ENCODE assay signal across 38 cellular contexts in genomic region chr18:6971823-6972478, GRCh38.
"Had no signal": no experiment of that assay in that cellular context is flagged by ENCODE, and none has a peak within 500 bp of the region (broad histone marks: within the 10 kb centered on the region; RNA-seq: fewer than 3 reads in every experiment).

No MANE protein-coding gene starts in this region.

- H3K4me2 ChIP-seq: PC-9 had no signal

- H3K27me3 ChIP-seq: ascending aorta, cardiac muscle cell had no signal

- H3K27me3 Mint-ChIP-seq: activated CD4-positive, alpha-beta T cell treated with anti-CD3 and anti-CD28 coated beads for 36 hours; activated CD4-positive, alpha-beta T cell treated with anti-CD3 and anti-CD28 coated beads, Interleukin-2, amount 10 ng/mL, durations not matched to agents 7 days and 5 days; activated naive CD4-positive, alpha-beta T cell treated with anti-CD3 and anti-CD28 coated beads, Interleukin-2, amount 50 U/mL, for 24 hours; activated naive CD8-positive, alpha-beta T cell treated with anti-CD3 and anti-CD28 coated beads, Interleukin-2, amount 10 ng/mL, durations not matched to agents 7 days and 5 days; activated T-cell treated with anti-CD3 and anti-CD28 coated beads, Interleukin-2, amount 50 U/mL, for 24 hours; central memory CD8-positive, alpha-beta T cell had no signal

- H2AFZ ChIP-seq: PC-9 had no signal

- H3K36me3 Mint-ChIP-seq: activated naive CD4-positive, alpha-beta T cell treated with anti-CD3 and anti-CD28 coated beads, Interleukin-2, amount 50 U/mL, for 24 hours; activated naive CD8-positive, alpha-beta T cell treated with anti-CD3 and anti-CD28 coated beads, Interleukin-2, amount 10 ng/mL, durations not matched to agents 7 days and 5 days had no signal

- H3K9me3 ChIP-seq: ascending aorta had no signal

- H3K27ac ChIP-seq: ascending aorta, cardiac muscle cell, PC-9, RWPE1 had no signal

- H3K4me1 Mint-ChIP-seq: activated CD4-positive, alpha-beta T cell treated with anti-CD3 and anti-CD28 coated beads for 36 hours; activated CD4-positive, alpha-beta T cell treated with anti-CD3 and anti-CD28 coated beads, Interleukin-2, amount 10 ng/mL, durations not matched to agents 7 days and 5 days; activated naive CD4-positive, alpha-beta T cell treated with anti-CD3 and anti-CD28 coated beads, Interleukin-2, amount 50 U/mL, for 24 hours; activated naive CD8-positive, alpha-beta T cell treated with anti-CD3 and anti-CD28 coated beads, Interleukin-2, amount 10 ng/mL, durations not matched to agents 7 days and 5 days; central memory CD8-positive, alpha-beta T cell had no signal

- FAIRE-seq: RCC 7860 had no signal

- DNase-seq: activated CD4-positive, alpha-beta T cell treated with anti-CD3 and anti-CD28 coated beads for 36 hours; activated CD4-positive, alpha-beta T cell treated with anti-CD3 and anti-CD28 coated beads, Interleukin-2, amount 10 ng/mL, durations not matched to agents 7 days and 5 days; activated CD4-positive, alpha-beta T cell treated with anti-CD3 and anti-CD28 coated beads, Interleukin-2, amount 50 U/mL, for 48 hours; activated CD8-positive, alpha-beta T cell treated with anti-CD3 and anti-CD28 coated beads, Interleukin-2, amount 10 ng/mL, durations not matched to agents 7 days and 5 days; activated gamma-delta T cell; activated naive CD4-positive, alpha-beta T cell treated with Interleukin-2 at 50 U/mL for 16 hours; activated naive CD8-positive, alpha-beta T cell treated with anti-CD3 and anti-CD28 coated beads, Interleukin-2, amount 10 ng/mL, durations not matched to agents 7 days and 5 days; activated T-cell treated with anti-CD3 and anti-CD28 coated beads, Interleukin-2, amount 50 U/mL, for 24 hours; amygdala; Kasumi-1; KG1; MM.1S; MV-4-11; NCI-H1092; NCI-H1417; NCI-H146; NCI-H187; NCI-H2029 treated with DMSO at 0.1 percent for 48 hours; NCI-H2107; NCI-H2171 treated with DMSO at 0.1 percent for 48 hours; NCI-H226; NCI-H446 treated with DMSO at 0.1 percent for 48 hours; NCI-H524; PC-9; SIG-M5; SW 1271; T-helper 1 cell; T-helper 2 cell; T-helper 9 cell had no signal

- H3K4me3 ChIP-seq: ascending aorta, cardiac muscle cell, PC-9 had no signal

- ATAC-seq: activated CD4-positive, alpha-beta T cell treated with anti-CD3 and anti-CD28 coated beads for 36 hours; activated CD4-positive, CD25-positive, alpha-beta regulatory T cell treated with anti-CD3 and anti-CD28 coated beads, Interleukin-2, amount 50 U/mL, for 24 hours; activated CD8-positive, alpha-beta T cell treated with anti-CD3 and anti-CD28 coated beads, Interleukin-2, amount 10 ng/mL, durations not matched to agents 7 days and 5 days; Right ventricle myocardium inferior had no signal

- H3K9me3 Mint-ChIP-seq: activated CD4-positive, alpha-beta T cell treated with anti-CD3 and anti-CD28 coated beads, Interleukin-2, amount 10 ng/mL, durations not matched to agents 7 days and 5 days; activated naive CD4-positive, alpha-beta T cell treated with anti-CD3 and anti-CD28 coated beads, Interleukin-2, amount 50 U/mL, for 24 hours; activated naive CD8-positive, alpha-beta T cell treated with anti-CD3 and anti-CD28 coated beads, Interleukin-2, amount 10 ng/mL, durations not matched to agents 7 days and 5 days; activated T-cell treated with anti-CD3 and anti-CD28 coated beads, Interleukin-2, amount 50 U/mL, for 24 hours; activated T-helper 2 cell treated with anti-CD3 and anti-CD28 coated beads, Interferon-gamma antibody, Interleukin-2, Interleukin-4, amounts not matched to agents 10 μg/mL and 5 μg/mL and 100 μg/mL, durations not matched to agents 14 hours and 24 hours and 36 hours had no signal

- H3K4me3 Mint-ChIP-seq: activated CD4-positive, alpha-beta T cell treated with anti-CD3 and anti-CD28 coated beads for 36 hours; activated CD4-positive, alpha-beta T cell treated with anti-CD3 and anti-CD28 coated beads, Interleukin-2, amount 10 ng/mL, durations not matched to agents 7 days and 5 days; activated CD8-positive, alpha-beta T cell treated with anti-CD3 and anti-CD28 coated beads, Interleukin-2, amount 10 ng/mL, durations not matched to agents 7 days and 5 days; activated naive CD4-positive, alpha-beta T cell treated with anti-CD3 and anti-CD28 coated beads, Interleukin-2, amount 50 U/mL, for 24 hours; activated naive CD8-positive, alpha-beta T cell treated with anti-CD3 and anti-CD28 coated beads, Interleukin-2, amount 10 ng/mL, durations not matched to agents 7 days and 5 days; activated T-cell treated with anti-CD3 and anti-CD28 coated beads, Interleukin-2, amount 50 U/mL, for 24 hours; central memory CD8-positive, alpha-beta T cell had no signal

- H3K36me3 ChIP-seq: ascending aorta had no signal

- H3K4me1 ChIP-seq: ascending aorta had no signal

- H3K27ac Mint-ChIP-seq: activated CD4-positive, alpha-beta T cell treated with anti-CD3 and anti-CD28 coated beads for 36 hours; activated CD4-positive, alpha-beta T cell treated with anti-CD3 and anti-CD28 coated beads, Interleukin-2, amount 10 ng/mL, durations not matched to agents 7 days and 5 days; activated CD8-positive, alpha-beta T cell treated with anti-CD3 and anti-CD28 coated beads, Interleukin-2, amount 10 ng/mL, durations not matched to agents 7 days and 5 days; activated naive CD4-positive, alpha-beta T cell treated with anti-CD3 and anti-CD28 coated beads, Interleukin-2, amount 50 U/mL, for 24 hours; activated naive CD8-positive, alpha-beta T cell treated with anti-CD3 and anti-CD28 coated beads, Interleukin-2, amount 10 ng/mL, durations not matched to agents 7 days and 5 days; activated T-cell treated with anti-CD3 and anti-CD28 coated beads, Interleukin-2, amount 50 U/mL, for 24 hours; activated T-helper 2 cell treated with anti-CD3 and anti-CD28 coated beads, Interferon-gamma antibody, Interleukin-2, Interleukin-4, amounts not matched to agents 10 μg/mL and 5 μg/mL and 100 μg/mL, durations not matched to agents 14 hours and 24 hours and 36 hours had no signal
